Comparison of ENCODE assay signal across 25 cellular contexts in the genomic region with DNA sequence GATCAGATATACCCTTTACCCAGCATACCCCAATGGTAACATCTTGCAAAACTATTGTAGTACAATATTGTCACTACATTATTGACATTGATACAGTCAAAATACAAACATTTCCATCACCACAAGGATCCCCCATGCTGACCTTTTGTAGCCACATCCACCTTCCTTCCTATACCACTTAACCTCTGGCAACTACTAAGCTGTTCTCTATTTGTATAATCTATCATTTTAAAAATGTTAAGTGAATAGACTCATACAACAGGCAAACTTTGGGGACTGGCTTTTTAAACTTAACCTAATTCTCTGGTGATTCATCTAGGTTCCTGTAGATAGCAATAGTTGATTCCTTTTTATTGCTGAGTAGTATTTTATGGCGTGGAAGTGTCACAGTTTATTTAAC. TPM values are rescaled to one million over a fixed set of nuclear protein-coding genes. Genes with fewer than 3 reads are reported as not detected.
DNase-seq lines count a peak whose midpoint lies in the region; ATAC-seq, FAIRE-seq and TF ChIP-seq lines count a peak whose summit lies in the region.
"Had no signal": no experiment of that assay in that cellular context is flagged by ENCODE, and none has a peak within 500 bp of the region (broad histone marks: within the 10 kb centered on the region; RNA-seq: fewer than 3 reads in every experiment).

No MANE protein-coding gene starts in this region.

- peak; percentile 79 for ATAC-seq in PC-3
- ATAC-seq in left colon = peak; percentile 37
- peak; percentile 43 for ATAC-seq in stimulated activated naive CD8-positive, alpha-beta T cell treated with anti-CD3 and anti-CD28 coated beads, Interleukin-15, Interleukin-2, amounts not matched to agents 100 U/mL and 50 U/mL, for 24 hours
- ATAC-seq: A549, GM12878 had no signal

- no peaks in the 10 kb centered on the region for H3F3A ChIP-seq in PC-3 (ENCODE audit: low read length, unreplicated experiment)

- H3K4me2 ChIP-seq in PC-3 (ENCODE audit: low read length) = no peak overlapping the region
- H3K4me2 ChIP-seq: A549; BLaER1 treated with 17β-estradiol and CSF1 and Interleukin-3, amounts not matched to agents 10 nM and 100 nM had no signal

- CTCF ChIA-PET in PC-3 (lab: Charles Lee) = interaction anchor here (0.6 kb wide), 1 partner anchor 591 kb away, joined by 4 read pairs; no protein-coding TSS in a partner anchor

- H3K27ac ChIP-seq in PC-3 (ENCODE audit: low read length) = no peak overlapping the region
- H3K27ac ChIP-seq: A549; BLaER1 treated with 17β-estradiol and CSF1 and Interleukin-3, amounts not matched to agents 10 nM and 100 nM had no signal

- FAIRE-seq in GM12892 (lab: Jason Lieb, UNC) = no peak
- FAIRE-seq: A549, D721Med, GM12878, GM18507, H54 had no signal

- H3K4me3 ChIP-seq in PC-3 (ENCODE audit: low read length) = no peak overlapping the region
- H3K4me3 ChIP-seq: A549; BLaER1 treated with 17β-estradiol and CSF1 and Interleukin-3, amounts not matched to agents 10 nM and 100 nM; GM12878; HAP-1 had no signal

- no peaks in the 10 kb centered on the region for H3K36me3 ChIP-seq in PC-3 (ENCODE audit: low read depth, low read length)
- H3K36me3 ChIP-seq: BE2C; BLaER1 treated with 17β-estradiol and CSF1 and Interleukin-3, amounts not matched to agents 10 nM and 100 nM; HAP-1 had no signal

- POLR2A ChIA-PET in PC-3 (lab: Charles Lee; ENCODE audit: unreplicated experiment) = no interaction called here

- H3K4me1 ChIP-seq in PC-3 (ENCODE audit: insufficient read depth, low read length) = peaks cover 5% of the 10 kb centered on the region; the same call in 1 of the 2 replicates
- H3K4me1 ChIP-seq: A549, BE2C, HAP-1 had no signal

- TF ChIP-seq CTCF in PC-3 (conservative IDR thresholded peaks at IDR 0.05; ENCODE audit: low read depth, low read length) = no peak

- no peaks in the 10 kb centered on the region for H3K9me3 ChIP-seq in PC-3 (ENCODE audit: low read length)
- H3K9me3 ChIP-seq: A549, BE2C, HAP-1 had no signal

- H3K27me3 ChIP-seq in PC-3 (ENCODE audit: low read length) = no peaks in the 10 kb centered on the region
- H3K27me3 ChIP-seq: BE2C; BLaER1 treated with 17β-estradiol and CSF1 and Interleukin-3, amounts not matched to agents 10 nM and 100 nM had no signal

- DNase-seq in PC-3 (peak; percentile 62), left colon (no peak), mucosa of gallbladder (ENCODE audit: low spot score) (no peak), kidney tubule cell (ENCODE audit: low spot score) (no peak), GM12892 (ENCODE audit: insufficient read length) (no peak)
- no peak for DNase-seq in stimulated activated naive CD8-positive, alpha-beta T cell treated with anti-CD3 and anti-CD28 coated beads, Interleukin-15, Interleukin-2, amounts not matched to agents 100 U/mL and 50 U/mL, for 24 hours
- DNase-seq: 8988T; ACHN; AML-193; BE2C; CD4-positive, alpha-beta T cell; CD8-positive, alpha-beta memory T cell; DMS 273 treated with DMSO at 0.1 percent for 48 hours; DMS79; EL; GDM1; GOT3; HFFc6 had no signal

- no peaks in the 10 kb centered on the region for H3K79me2 ChIP-seq in PC-3 (ENCODE audit: low read length)

- no TSS peak for BruUV-seq in PC-3 (replicated peaks; lab: Mats Ljungman, UMichigan)

- no peaks in the 10 kb centered on the region for H4K20me1 ChIP-seq in PC-3 (ENCODE audit: low read length)
- H4K20me1 ChIP-seq: BLaER1 treated with 17β-estradiol and CSF1 and Interleukin-3, amounts not matched to agents 10 nM and 100 nM had no signal

- intact Hi-C loops in PC-3 (cut with micrococcal nuclease) = no loop called here
- intact Hi-C loops in left colon (cut with DNase I, micrococcal nuclease) = no loop called here

- no peak overlapping the region for H2AFZ ChIP-seq in PC-3 (ENCODE audit: low read length)

- no peak for TF ChIP-seq POLR2A in GM12892 (IDR thresholded peaks at IDR 0.05; ENCODE audit: low read depth, low read length)

- no peak overlapping the region for H3K9ac ChIP-seq in PC-3 (ENCODE audit: low read length)
- H3K9ac ChIP-seq: BLaER1 treated with 17β-estradiol and CSF1 and Interleukin-3, amounts not matched to agents 10 nM and 100 nM had no signal

- no peaks in the 10 kb centered on the region for H3K9me2 ChIP-seq in PC-3 (replicated peaks; ENCODE audit: low read length)

RNA-seq across cellular contexts. Expression of a gene that starts 29.6 kb away (rescaled TPM):
- 46.0 and 54.0 TPM in 2 replicates for total RNA-seq in PC-3 (2014; rRNA removed)
- 10 to 100 TPM; 42.5 to 46.7 TPM for total RNA-seq in left colon
- total RNA-seq in mucosa of gallbladder = 51.1 TPM
- polyA plus RNA-seq in GM12892 (2012; ENCODE audit: missing spikeins) = 15.7 TPM

RNA-seq across cellular contexts. Expression of a gene that starts 44.5 kb away (rescaled TPM):
- total RNA-seq in PC-3 (2014; rRNA removed) (not detected in 2 replicates), left colon (100 to 1,000 TPM; 148 to 183 TPM), mucosa of gallbladder (69.1 TPM)
- polyA plus RNA-seq in GM12892 (2012; ENCODE audit: missing spikeins) = 0.59 TPM
- total RNA-seq: HFFc6 had no signal

Comparison
In these comparisons a context has a peak if more than half of its experiments do, and no peak if none do; other contexts are left out.
1. RNA of a gene that starts 44.5 kb away (total RNA-seq): 148 to 183 TPM in left colon and 69.1 TPM in mucosa of gallbladder (single experiment); not detected in PC-3; every median in the first group is over 10 times any median in the second.
2. Peak in every context shown above with its lines, with median percentiles within 50 percentile points of each other: ATAC-seq.